In genomic region chr2:224260605-224261004, GRCh38 we compare ENCODE assay signal across 16 cellular contexts.
DNase-seq lines count a peak whose midpoint lies in the region; ATAC-seq and TF ChIP-seq lines count a peak whose summit lies in the region.
"Had no signal": no experiment of that assay in that cellular context is flagged by ENCODE, and none has a peak within 500 bp of the region (broad histone marks: within the 10 kb centered on the region; RNA-seq: fewer than 3 reads in every experiment).

No MANE protein-coding gene starts in this region.

- no peaks in the 10 kb centered on the region for H3K9me2 ChIP-seq in GM23248 (ENCODE audit: insufficient read depth)
- H3K9me2 ChIP-seq in SK-N-SH, result no peaks in the 10 kb centered on the region

- H2AFZ ChIP-seq in GM23248, result peak overlapping the region; percentile 55
- peak overlapping the region; percentile 43; the same call in 1 of the 2 replicates for H2AFZ ChIP-seq in SK-N-SH (ENCODE audit: low read depth)

- peaks cover 32% of the 10 kb centered on the region for H3F3A ChIP-seq in GM23248 (ENCODE audit: insufficient read depth)
- peaks cover 13% of the 10 kb centered on the region for H3F3A ChIP-seq in SK-N-SH (replicated peaks; ENCODE audit: insufficient read depth)

- no peaks in the 10 kb centered on the region for H3K36me3 ChIP-seq in GM23248 (ENCODE audit: low read depth)
- H3K36me3 ChIP-seq in SK-N-SH (replicated peaks in 1 of 2; ENCODE audit: control insufficient read depth in 1 of 2, insufficient read depth in 2 of 2, low read length in 1 of 2), result no peaks in the 10 kb centered on the region
- H3K36me3 ChIP-seq: adrenal gland; BLaER1 treated with 17β-estradiol and CSF1 and Interleukin-3, amounts not matched to agents 10 nM and 100 nM had no signal

- no peaks in the 10 kb centered on the region for H3K9me3 ChIP-seq in GM23248 (ENCODE audit: low read depth)
- no peaks in the 10 kb centered on the region for H3K9me3 ChIP-seq in SK-N-SH
- H3K9me3 ChIP-seq: adrenal gland; BLaER1 treated with 17β-estradiol and CSF1 and Interleukin-3, amounts not matched to agents 10 nM and 100 nM had no signal

- peak overlapping the region; percentile 4 for H3K4me2 ChIP-seq in GM23248 (ENCODE audit: unreplicated experiment)
- H3K4me2 ChIP-seq in SK-N-SH, result peak overlapping the region; percentile 20; the same call in 1 of the 2 replicates
- H3K4me2 ChIP-seq: BLaER1 treated with 17β-estradiol and CSF1 and Interleukin-3, amounts not matched to agents 10 nM and 100 nM had no signal

- TF ChIP-seq CTCF in SK-N-SH (IDR thresholded peaks at IDR 0.05), result no peak

- H3K9ac ChIP-seq in GM23248 (no peak overlapping the region), SK-N-SH (no peak overlapping the region)
- H3K9ac ChIP-seq: BLaER1 treated with 17β-estradiol and CSF1 and Interleukin-3, amounts not matched to agents 10 nM and 100 nM had no signal

- DNase-seq in GM23248 (no peak), SK-N-SH (no peak), foreskin melanocyte (peak; percentile 40), sciatic nerve (ENCODE audit: low spot score) (no peak), NCI-H1105 treated with DMSO at 0.1 percent for 48 hours (lab: John Stamatoyannopoulos, UW) (no peak)
- DNase-seq in activated naive CD4-positive, alpha-beta T cell (lab: John Stamatoyannopoulos, UW), result no peak
- DNase-seq: activated CD4-positive, alpha-beta T cell treated with anti-CD3 and anti-CD28 coated beads, Interleukin-2, amount 10 ng/mL, durations not matched to agents 24 days and 14 days; activated T-cell treated with anti-CD3 and anti-CD28 coated beads, Interleukin-2, amount 50 U/mL, for 24 hours; adrenal gland; DMS79; NCI-H187; NCI-H524 treated with DMSO at 0.1 percent for 48 hours had no signal

- intact Hi-C loops in sciatic nerve (cut with DNase I), result no loop called here

- H3K27me3 ChIP-seq in GM23248 (replicated peaks; ENCODE audit: insufficient read depth) (no peaks in the 10 kb centered on the region), SK-N-SH (ENCODE audit: insufficient read depth) (no peaks in the 10 kb centered on the region)
- H3K27me3 ChIP-seq: adrenal gland; BLaER1 treated with 17β-estradiol and CSF1 and Interleukin-3, amounts not matched to agents 10 nM and 100 nM had no signal

- H4K20me1 ChIP-seq in GM23248 (ENCODE audit: insufficient read depth) (no peaks in the 10 kb centered on the region), SK-N-SH (ENCODE audit: insufficient read depth) (no peaks in the 10 kb centered on the region)
- H4K20me1 ChIP-seq: BLaER1 treated with 17β-estradiol and CSF1 and Interleukin-3, amounts not matched to agents 10 nM and 100 nM had no signal

- no peak overlapping the region for H3K27ac ChIP-seq in GM23248
- peak overlapping the region in 1 of 2 experiments; percentile 39; a peak in 1 of 4 replicates for H3K27ac ChIP-seq in SK-N-SH (ENCODE audit: low read depth in 2 of 2, low read length in 1 of 2)
- H3K27ac ChIP-seq: adrenal gland; BLaER1 treated with 17β-estradiol and CSF1 and Interleukin-3, amounts not matched to agents 10 nM and 100 nM; coronary artery had no signal

- H3K4me1 ChIP-seq in GM23248 (ENCODE audit: insufficient read depth) (peaks cover 37% of the 10 kb centered on the region), SK-N-SH (ENCODE audit: control insufficient read depth in 1 of 2, insufficient read depth in 2 of 2, low read depth in 1 of 2, low read length in 1 of 2) (peaks cover 0 to 14% of the 10 kb centered on the region in 2 experiments; a peak in 3 of 4 replicates)
- H3K4me1 ChIP-seq: adrenal gland; BLaER1 treated with 17β-estradiol and CSF1 and Interleukin-3, amounts not matched to agents 10 nM and 100 nM had no signal

- CTCF ChIA-PET in SK-N-SH (lab: Yijun Ruan, JAX), result interaction anchor here (1.1 to 4.2 kb wide), 2 partner anchors 23 to 267 kb away, joined by 3 to 16 read pairs; no protein-coding TSS in a partner anchor

- H3K79me2 ChIP-seq in GM23248 (ENCODE audit: insufficient read depth) (no peaks in the 10 kb centered on the region), SK-N-SH (ENCODE audit: insufficient read depth) (no peaks in the 10 kb centered on the region)

- ATAC-seq in sciatic nerve (peak; percentile 61), HG02884 (IDR thresholded peaks at IDR 0.05; ENCODE audit: unreplicated experiment) (no peak), GM18511 (IDR thresholded peaks at IDR 0.05; ENCODE audit: unreplicated experiment) (no peak)

- no peak for TF ChIP-seq RAD21 in SK-N-SH (IDR thresholded peaks at IDR 0.05; ENCODE audit: low read length)

- WGBS in GM23248 (ENCODE audit: low coverage in 1 of 2, low lambda C conversion rate in 2 of 2, missing lambda C conversion rate in 2 of 2), 2 experiments, result 17 to 21% methylated on average over 5 of the region's 5 CpGs
- 58% methylated on average over 5 of the region's 5 CpGs for WGBS in SK-N-SH (ENCODE audit: low lambda C conversion rate)

- in situ Hi-C loops in GM23248 (cut with MboI), result no loop called here

- no peak for TF ChIP-seq EP300 in SK-N-SH (IDR thresholded peaks at IDR 0.05; ENCODE audit: borderline replicate concordance in 1 of 2, low read depth in 1 of 2, low read length in 1 of 2)

- H3K4me3 ChIP-seq in GM23248, result no peak overlapping the region
- no peak overlapping the region for H3K4me3 ChIP-seq in SK-N-SH (ENCODE audit: low read depth in 2 of 2, low read length in 1 of 2)
- H3K4me3 ChIP-seq: adrenal gland; BLaER1 treated with 17β-estradiol and CSF1 and Interleukin-3, amounts not matched to agents 10 nM and 100 nM; coronary artery had no signal

- POLR2A ChIA-PET in SK-N-SH (lab: Yijun Ruan, JAX), result no interaction called here

TF ChIP-seq in SK-N-SH, 30 proteins besides CTCF, POLR2A, EP300 and RAD21:
- TF ChIP-seq PBX3 (IDR thresholded peaks at IDR 0.05) (peak; percentile 34; the same call in 1 of the 2 replicates), TCF12 (IDR thresholded peaks at IDR 0.05) (0 out of 2 replicates have a peak, but pooled peaks have one; percentile 33), USF2 (IDR thresholded peaks at IDR 0.05; ENCODE audit: borderline replicate concordance, low read depth, low read length) (no peak)
